ENCODE assay signal across 9 cellular contexts in genomic region chr4:184983660-184984356, GRCh38. TPM values are rescaled to one million over a fixed set of nuclear protein-coding genes. Genes with fewer than 3 reads are reported as not detected.
A peak's percentile ranks its signal among the peaks of the same experiment; 100 is the strongest.
DNase-seq lines count a peak whose midpoint lies in the region; ATAC-seq and TF ChIP-seq lines count a peak whose summit lies in the region.
"Had no signal": no experiment of that assay in that cellular context is flagged by ENCODE, and none has a peak within 500 bp of the region (broad histone marks: within the 10 kb centered on the region; RNA-seq: fewer than 3 reads in every experiment).

No MANE protein-coding gene starts in this region.

- H3K4me3 ChIP-seq in BE2C (ENCODE audit: low read depth, low read length) (peak overlapping the region; percentile 57), parathyroid adenoma (ENCODE audit: low read depth, low read length) (no peak overlapping the region)
- H3K4me3 ChIP-seq: PC-9 had no signal

- no peak overlapping the region for H3K9ac ChIP-seq in parathyroid adenoma

- H3K4me1 ChIP-seq in BE2C (peaks cover 4% of the 10 kb centered on the region; the same call in 1 of the 2 replicates), parathyroid adenoma (no peaks in the 10 kb centered on the region)

- no peak overlapping the region for H3K4me2 ChIP-seq in parathyroid adenoma (ENCODE audit: low read length)
- H3K4me2 ChIP-seq: PC-9 had no signal

- no peak overlapping the region for H3K27ac ChIP-seq in parathyroid adenoma
- H3K27ac ChIP-seq: PC-9 had no signal

- no peaks in the 10 kb centered on the region for H3K79me2 ChIP-seq in parathyroid adenoma

- H2AFZ ChIP-seq in parathyroid adenoma: peak overlapping the region; percentile 58
- H2AFZ ChIP-seq: PC-9 had no signal

- TF ChIP-seq CTCF in BE2C (IDR thresholded peaks at IDR 0.05; ENCODE audit: low read depth, low read length) (peak; percentile 65), parathyroid adenoma (IDR thresholded peaks at IDR 0.05) (peak; percentile 47)

- ATAC-seq in GM19043 (IDR thresholded peaks at IDR 0.05; ENCODE audit: low read depth, unreplicated experiment) (peak; percentile 87), HG03439 (IDR thresholded peaks at IDR 0.05; ENCODE audit: unreplicated experiment) (peak; percentile 58), GM18519 (IDR thresholded peaks at IDR 0.05; ENCODE audit: low FRiP score, unreplicated experiment) (no peak)

- H3K27me3 ChIP-seq in BE2C (no peaks in the 10 kb centered on the region), parathyroid adenoma (ENCODE audit: control insufficient read depth, insufficient read depth, low read length) (no peaks in the 10 kb centered on the region)

- H3K36me3 ChIP-seq in BE2C (no peaks in the 10 kb centered on the region), parathyroid adenoma (ENCODE audit: control insufficient read depth, insufficient read depth, low read length) (no peaks in the 10 kb centered on the region)

- peak; percentile 96 for DNase-seq in BE2C
- peak; percentile 85 for DNase-seq in NCI-H82 (lab: John Stamatoyannopoulos, UW)
- DNase-seq in activated T-cell treated with anti-CD3 and anti-CD28 coated beads for 4 hours: peak; percentile 52
- DNase-seq in fibroblast of the conjunctiva (ENCODE audit: low read depth): peak; percentile 35

- H3K9me3 ChIP-seq in BE2C: no peaks in the 10 kb centered on the region
- no peaks in the 10 kb centered on the region for H3K9me3 ChIP-seq in parathyroid adenoma (ENCODE audit: control insufficient read depth, low read length)

RNA-seq across cellular contexts. Expression of gene HELT, which starts 34.5 kb away (rescaled TPM):
- not detected for polyA plus RNA-seq in BE2C (2012; ENCODE audit: insufficient read depth, insufficient read length, low read depth)

Comparison
In these comparisons a context has a peak if more than half of its experiments do, and no peak if none do; other contexts are left out.
1. DNase-seq: peak in every context shown above with its lines; median percentile 96 in BE2C; 85 in NCI-H82; 52 in activated T-cell treated with anti-CD3 and anti-CD28 coated beads for 4 hours; 35 in fibroblast of the conjunctiva.